ENCODE assay signal across 2 cellular contexts in the genomic region with DNA sequence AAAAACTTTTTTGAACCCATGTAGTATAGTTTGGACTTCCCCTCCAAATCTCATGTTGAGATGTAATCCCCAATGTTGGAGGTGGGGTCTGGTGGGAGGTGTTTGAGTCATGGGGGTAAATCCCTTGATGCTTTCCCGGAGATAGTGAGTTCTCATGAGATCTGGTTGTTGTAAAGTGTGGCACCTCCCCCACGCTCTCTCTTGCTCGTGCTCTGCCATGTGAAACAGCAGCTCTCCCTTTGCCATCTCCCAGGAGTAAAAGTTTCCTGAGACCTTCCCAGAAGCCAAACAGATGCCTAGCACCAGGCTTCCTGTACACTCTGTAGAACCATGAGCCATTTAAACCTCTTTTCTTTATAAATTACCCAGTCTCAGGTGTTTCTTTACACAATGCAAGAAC.
A peak's percentile ranks its signal among the peaks of the same experiment; 100 is the strongest.
TF ChIP-seq lines count a peak whose summit lies in the region.

No MANE protein-coding gene starts in this region.

TF ChIP-seq in GM12891, 5 proteins besides CTCF, POLR2A, EP300 and RAD21:
- TF ChIP-seq SPI1 (IDR thresholded peaks at IDR 0.05; ENCODE audit: low read depth, low read length) (no peak), TAF1 (IDR thresholded peaks at IDR 0.05; ENCODE audit: low read depth, low read length) (no peak), PAX5 (IDR thresholded peaks at IDR 0.05; ENCODE audit: insufficient read depth, low read length, severe bottlenecking) (no peak), POU2F2 (IDR thresholded peaks at IDR 0.05; ENCODE audit: low read depth, low read length) (no peak), POLR2AphosphoS5 (IDR thresholded peaks at IDR 0.05; ENCODE audit: low read depth, low read length) (no peak)

TF ChIP-seq in K562, 482 proteins besides CTCF, POLR2A, EP300 and RAD21:
- TF ChIP-seq, protein P1, sequence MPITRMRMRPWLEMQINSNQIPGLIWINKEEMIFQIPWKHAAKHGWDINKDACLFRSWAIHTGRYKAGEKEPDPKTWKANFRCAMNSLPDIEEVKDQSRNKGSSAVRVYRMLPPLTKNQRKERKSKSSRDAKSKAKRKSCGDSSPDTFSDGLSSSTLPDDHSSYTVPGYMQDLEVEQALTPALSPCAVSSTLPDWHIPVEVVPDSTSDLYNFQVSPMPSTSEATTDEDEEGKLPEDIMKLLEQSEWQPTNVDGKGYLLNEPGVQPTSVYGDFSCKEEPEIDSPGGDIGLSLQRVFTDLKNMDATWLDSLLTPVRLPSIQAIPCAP (CRISPR knock-in tag; IDR thresholded peaks at IDR 0.05; ENCODE audit: borderline replicate concordance): no peak
- TF ChIP-seq VEZF1 (CRISPR knock-in tag; IDR thresholded peaks at IDR 0.05) (no peak), BCOR (IDR thresholded peaks at IDR 0.05) (no peak), GATAD2B (IDR thresholded peaks at IDR 0.05; ENCODE audit: borderline replicate concordance) (no peak)
- TF ChIP-seq, protein P2, sequence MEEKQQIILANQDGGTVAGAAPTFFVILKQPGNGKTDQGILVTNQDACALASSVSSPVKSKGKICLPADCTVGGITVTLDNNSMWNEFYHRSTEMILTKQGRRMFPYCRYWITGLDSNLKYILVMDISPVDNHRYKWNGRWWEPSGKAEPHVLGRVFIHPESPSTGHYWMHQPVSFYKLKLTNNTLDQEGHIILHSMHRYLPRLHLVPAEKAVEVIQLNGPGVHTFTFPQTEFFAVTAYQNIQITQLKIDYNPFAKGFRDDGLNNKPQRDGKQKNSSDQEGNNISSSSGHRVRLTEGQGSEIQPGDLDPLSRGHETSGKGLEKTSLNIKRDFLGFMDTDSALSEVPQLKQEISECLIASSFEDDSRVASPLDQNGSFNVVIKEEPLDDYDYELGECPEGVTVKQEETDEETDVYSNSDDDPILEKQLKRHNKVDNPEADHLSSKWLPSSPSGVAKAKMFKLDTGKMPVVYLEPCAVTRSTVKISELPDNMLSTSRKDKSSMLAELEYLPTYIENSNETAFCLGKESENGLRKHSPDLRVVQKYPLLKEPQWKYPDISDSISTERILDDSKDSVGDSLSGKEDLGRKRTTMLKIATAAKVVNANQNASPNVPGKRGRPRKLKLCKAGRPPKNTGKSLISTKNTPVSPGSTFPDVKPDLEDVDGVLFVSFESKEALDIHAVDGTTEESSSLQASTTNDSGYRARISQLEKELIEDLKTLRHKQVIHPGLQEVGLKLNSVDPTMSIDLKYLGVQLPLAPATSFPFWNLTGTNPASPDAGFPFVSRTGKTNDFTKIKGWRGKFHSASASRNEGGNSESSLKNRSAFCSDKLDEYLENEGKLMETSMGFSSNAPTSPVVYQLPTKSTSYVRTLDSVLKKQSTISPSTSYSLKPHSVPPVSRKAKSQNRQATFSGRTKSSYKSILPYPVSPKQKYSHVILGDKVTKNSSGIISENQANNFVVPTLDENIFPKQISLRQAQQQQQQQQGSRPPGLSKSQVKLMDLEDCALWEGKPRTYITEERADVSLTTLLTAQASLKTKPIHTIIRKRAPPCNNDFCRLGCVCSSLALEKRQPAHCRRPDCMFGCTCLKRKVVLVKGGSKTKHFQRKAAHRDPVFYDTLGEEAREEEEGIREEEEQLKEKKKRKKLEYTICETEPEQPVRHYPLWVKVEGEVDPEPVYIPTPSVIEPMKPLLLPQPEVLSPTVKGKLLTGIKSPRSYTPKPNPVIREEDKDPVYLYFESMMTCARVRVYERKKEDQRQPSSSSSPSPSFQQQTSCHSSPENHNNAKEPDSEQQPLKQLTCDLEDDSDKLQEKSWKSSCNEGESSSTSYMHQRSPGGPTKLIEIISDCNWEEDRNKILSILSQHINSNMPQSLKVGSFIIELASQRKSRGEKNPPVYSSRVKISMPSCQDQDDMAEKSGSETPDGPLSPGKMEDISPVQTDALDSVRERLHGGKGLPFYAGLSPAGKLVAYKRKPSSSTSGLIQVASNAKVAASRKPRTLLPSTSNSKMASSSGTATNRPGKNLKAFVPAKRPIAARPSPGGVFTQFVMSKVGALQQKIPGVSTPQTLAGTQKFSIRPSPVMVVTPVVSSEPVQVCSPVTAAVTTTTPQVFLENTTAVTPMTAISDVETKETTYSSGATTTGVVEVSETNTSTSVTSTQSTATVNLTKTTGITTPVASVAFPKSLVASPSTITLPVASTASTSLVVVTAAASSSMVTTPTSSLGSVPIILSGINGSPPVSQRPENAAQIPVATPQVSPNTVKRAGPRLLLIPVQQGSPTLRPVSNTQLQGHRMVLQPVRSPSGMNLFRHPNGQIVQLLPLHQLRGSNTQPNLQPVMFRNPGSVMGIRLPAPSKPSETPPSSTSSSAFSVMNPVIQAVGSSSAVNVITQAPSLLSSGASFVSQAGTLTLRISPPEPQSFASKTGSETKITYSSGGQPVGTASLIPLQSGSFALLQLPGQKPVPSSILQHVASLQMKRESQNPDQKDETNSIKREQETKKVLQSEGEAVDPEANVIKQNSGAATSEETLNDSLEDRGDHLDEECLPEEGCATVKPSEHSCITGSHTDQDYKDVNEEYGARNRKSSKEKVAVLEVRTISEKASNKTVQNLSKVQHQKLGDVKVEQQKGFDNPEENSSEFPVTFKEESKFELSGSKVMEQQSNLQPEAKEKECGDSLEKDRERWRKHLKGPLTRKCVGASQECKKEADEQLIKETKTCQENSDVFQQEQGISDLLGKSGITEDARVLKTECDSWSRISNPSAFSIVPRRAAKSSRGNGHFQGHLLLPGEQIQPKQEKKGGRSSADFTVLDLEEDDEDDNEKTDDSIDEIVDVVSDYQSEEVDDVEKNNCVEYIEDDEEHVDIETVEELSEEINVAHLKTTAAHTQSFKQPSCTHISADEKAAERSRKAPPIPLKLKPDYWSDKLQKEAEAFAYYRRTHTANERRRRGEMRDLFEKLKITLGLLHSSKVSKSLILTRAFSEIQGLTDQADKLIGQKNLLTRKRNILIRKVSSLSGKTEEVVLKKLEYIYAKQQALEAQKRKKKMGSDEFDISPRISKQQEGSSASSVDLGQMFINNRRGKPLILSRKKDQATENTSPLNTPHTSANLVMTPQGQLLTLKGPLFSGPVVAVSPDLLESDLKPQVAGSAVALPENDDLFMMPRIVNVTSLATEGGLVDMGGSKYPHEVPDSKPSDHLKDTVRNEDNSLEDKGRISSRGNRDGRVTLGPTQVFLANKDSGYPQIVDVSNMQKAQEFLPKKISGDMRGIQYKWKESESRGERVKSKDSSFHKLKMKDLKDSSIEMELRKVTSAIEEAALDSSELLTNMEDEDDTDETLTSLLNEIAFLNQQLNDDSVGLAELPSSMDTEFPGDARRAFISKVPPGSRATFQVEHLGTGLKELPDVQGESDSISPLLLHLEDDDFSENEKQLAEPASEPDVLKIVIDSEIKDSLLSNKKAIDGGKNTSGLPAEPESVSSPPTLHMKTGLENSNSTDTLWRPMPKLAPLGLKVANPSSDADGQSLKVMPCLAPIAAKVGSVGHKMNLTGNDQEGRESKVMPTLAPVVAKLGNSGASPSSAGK (IDR thresholded peaks at IDR 0.05): 0 out of 2 replicates have a peak, but pooled peaks have one; percentile 26
